1 cellular context compared by ENCODE assay signal in genomic region chr19:38647966-38648788, GRCh38.
TF ChIP-seq lines count a peak whose summit lies in the region.

No MANE protein-coding gene starts in this region.

TF ChIP-seq in HepG2, 621 proteins besides CTCF, POLR2A, EP300 and RAD21:
- TF ChIP-seq ARNT2 (CRISPR knock-in tag; IDR thresholded peaks at IDR 0.05; ENCODE audit: low read depth) (no peak), FOXA1 (IDR thresholded peaks at IDR 0.05) (0 out of 2 replicates have a peak, but pooled peaks have one; percentile 24), FOXA1 (CRISPR knock-in tag; IDR thresholded peaks at IDR 0.05) (no peak), KDM5A (IDR thresholded peaks at IDR 0.05; ENCODE audit: borderline replicate concordance, low read length) (peak; percentile 12; the same call in 1 of the 2 replicates), USF2 (IDR thresholded peaks at IDR 0.05; ENCODE audit: low read depth, low read length) (no peak), USF2 (CRISPR knock-in tag; IDR thresholded peaks at IDR 0.05; ENCODE audit: borderline replicate concordance) (no peak), AGO2 (optimal IDR thresholded peaks at IDR 0.05; ENCODE audit: low read depth, low read length) (peak; percentile 8), ZNF274 (CRISPR knock-in tag; IDR thresholded peaks at IDR 0.05) (no peak), PCBP2 (optimal IDR thresholded peaks at IDR 0.05; ENCODE audit: low read depth, low read length, poor library complexity, severe bottlenecking) (peak; percentile 51), MIER3 (CRISPR knock-in tag; IDR thresholded peaks at IDR 0.05; ENCODE audit: borderline replicate concordance) (no peak), ZNF136 (CRISPR knock-in tag; IDR thresholded peaks at IDR 0.05; ENCODE audit: low read depth) (no peak), ZNF530 (CRISPR knock-in tag; IDR thresholded peaks at IDR 0.05; ENCODE audit: low read depth) (peak; percentile 53; the same call in 1 of the 2 replicates), ZNF572 (CRISPR knock-in tag; IDR thresholded peaks at IDR 0.05) (0 out of 2 replicates have a peak, but pooled peaks have one; percentile 34), HDAC6 (IDR thresholded peaks at IDR 0.05; ENCODE audit: low read depth, low read length) (no peak), SMAD1 (CRISPR knock-in tag; IDR thresholded peaks at IDR 0.05; ENCODE audit: borderline replicate concordance, low read depth) (no peak), ZNF512 (CRISPR knock-in tag; IDR thresholded peaks at IDR 0.05) (0 out of 2 replicates have a peak, but pooled peaks have one; percentile 29), UBTF (CRISPR knock-in tag; IDR thresholded peaks at IDR 0.05) (0 out of 2 replicates have a peak, but pooled peaks have one; percentile 17), ZNF556 (CRISPR knock-in tag; IDR thresholded peaks at IDR 0.05; ENCODE audit: borderline replicate concordance) (no peak), ZNF234 (CRISPR knock-in tag; conservative IDR thresholded peaks at IDR 0.05) (peak; percentile 78; the same call in 1 of the 2 replicates), PRDM4 (CRISPR knock-in tag; IDR thresholded peaks at IDR 0.05; ENCODE audit: borderline replicate concordance) (no peak), TGIF2 (CRISPR knock-in tag; IDR thresholded peaks at IDR 0.05) (0 out of 2 replicates have a peak, but pooled peaks have one; percentile 12), ZBTB49 (CRISPR knock-in tag; IDR thresholded peaks at IDR 0.05; ENCODE audit: borderline replicate concordance) (no peak), ZNF18 (CRISPR knock-in tag; IDR thresholded peaks at IDR 0.05; ENCODE audit: insufficient replicate concordance) (peak; percentile 16), RFX5 (IDR thresholded peaks at IDR 0.05; ENCODE audit: low read depth, low read length) (no peak), DMAP1 (CRISPR knock-in tag; IDR thresholded peaks at IDR 0.05) (0 out of 2 replicates have a peak, but pooled peaks have one; percentile 8), SKIL (CRISPR knock-in tag; IDR thresholded peaks at IDR 0.05; ENCODE audit: borderline replicate concordance) (no peak), HHEX (CRISPR knock-in tag; IDR thresholded peaks at IDR 0.05) (no peak), SRY (CRISPR knock-in tag; IDR thresholded peaks at IDR 0.05) (no peak; the same call in 1 of the 2 replicates), THAP8 (CRISPR knock-in tag; IDR thresholded peaks at IDR 0.05; ENCODE audit: borderline replicate concordance) (0 out of 2 replicates have a peak, but pooled peaks have one; percentile 24), PATZ1 (CRISPR knock-in tag; IDR thresholded peaks at IDR 0.05) (0 out of 2 replicates have a peak, but pooled peaks have one; percentile 5), ASH2L (IDR thresholded peaks at IDR 0.05; ENCODE audit: insufficient read length, low read depth, low read length) (peak; percentile 18), ZNF121 (CRISPR knock-in tag; IDR thresholded peaks at IDR 0.05) (no peak), REXO4 (CRISPR knock-in tag; IDR thresholded peaks at IDR 0.05; ENCODE audit: borderline replicate concordance) (no peak), KAT7 (CRISPR knock-in tag; IDR thresholded peaks at IDR 0.05; ENCODE audit: borderline replicate concordance) (0 out of 2 replicates have a peak, but pooled peaks have one; percentile 12), AKAP8 (CRISPR knock-in tag; IDR thresholded peaks at IDR 0.05) (no peak), ZNF709 (CRISPR knock-in tag; IDR thresholded peaks at IDR 0.05) (0 out of 2 replicates have a peak, but pooled peaks have one; percentile 6), ZNF337 (CRISPR knock-in tag; IDR thresholded peaks at IDR 0.05; ENCODE audit: borderline replicate concordance, low read depth) (no peak), ZNF883 (CRISPR knock-in tag; IDR thresholded peaks at IDR 0.05; ENCODE audit: not compliant biosample characterization) (peak; percentile 14), TARDBP (CRISPR knock-in tag; IDR thresholded peaks at IDR 0.05) (no peak), ATF7 (IDR thresholded peaks at IDR 0.05) (no peak), ATF7 (CRISPR knock-in tag; IDR thresholded peaks at IDR 0.05) (no peak)
TF ChIP-seq in HepG2: peak in this region for 18.
